1 cellular context compared by ENCODE assay signal in the genomic region with DNA sequence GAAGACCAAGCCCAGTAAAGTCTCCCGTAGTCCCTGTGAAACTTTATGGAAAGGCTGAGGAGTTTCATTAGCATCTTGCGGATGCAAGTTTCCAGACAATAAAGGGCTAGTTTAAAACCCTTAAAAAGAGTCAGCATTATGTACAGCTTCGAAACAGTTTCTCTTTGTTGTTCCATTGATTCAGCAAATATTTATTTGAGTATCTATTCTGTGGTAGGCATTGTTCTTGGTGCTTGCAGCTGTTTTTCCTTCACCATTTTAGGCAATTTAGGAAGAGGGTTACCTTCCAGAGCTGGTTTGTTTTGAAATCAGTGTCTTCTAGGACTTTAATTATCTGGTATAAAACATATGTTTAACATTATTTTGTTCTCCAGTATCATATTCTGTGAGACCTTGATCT.
TF ChIP-seq lines count a peak whose summit lies in the region.

No MANE protein-coding gene starts in this region.

TF ChIP-seq in K562, 482 proteins besides CTCF, POLR2A, EP300 and RAD21:
- no peak for TF ChIP-seq HNRNPH1 (optimal IDR thresholded peaks at IDR 0.05; ENCODE audit: low read depth, low read length)
- TF ChIP-seq RBFOX2 (IDR thresholded peaks at IDR 0.05; ENCODE audit: low read depth, low read length), result 0 out of 2 replicates have a peak, but pooled peaks have one; percentile 8
- peak; percentile 18; the same call in 1 of the 2 replicates for TF ChIP-seq ZNF316 (IDR thresholded peaks at IDR 0.05)
- TF ChIP-seq JUND (IDR thresholded peaks at IDR 0.05; ENCODE audit: borderline replicate concordance, low read depth, low read length), result no peak
- no peak for TF ChIP-seq JUND (tag; IDR thresholded peaks at IDR 0.05; ENCODE audit: borderline replicate concordance, low read depth, low read length)
- no peak for TF ChIP-seq ARID1B (IDR thresholded peaks at IDR 0.05)
